ENCODE assay signal across 8 cellular contexts in the genomic region with DNA sequence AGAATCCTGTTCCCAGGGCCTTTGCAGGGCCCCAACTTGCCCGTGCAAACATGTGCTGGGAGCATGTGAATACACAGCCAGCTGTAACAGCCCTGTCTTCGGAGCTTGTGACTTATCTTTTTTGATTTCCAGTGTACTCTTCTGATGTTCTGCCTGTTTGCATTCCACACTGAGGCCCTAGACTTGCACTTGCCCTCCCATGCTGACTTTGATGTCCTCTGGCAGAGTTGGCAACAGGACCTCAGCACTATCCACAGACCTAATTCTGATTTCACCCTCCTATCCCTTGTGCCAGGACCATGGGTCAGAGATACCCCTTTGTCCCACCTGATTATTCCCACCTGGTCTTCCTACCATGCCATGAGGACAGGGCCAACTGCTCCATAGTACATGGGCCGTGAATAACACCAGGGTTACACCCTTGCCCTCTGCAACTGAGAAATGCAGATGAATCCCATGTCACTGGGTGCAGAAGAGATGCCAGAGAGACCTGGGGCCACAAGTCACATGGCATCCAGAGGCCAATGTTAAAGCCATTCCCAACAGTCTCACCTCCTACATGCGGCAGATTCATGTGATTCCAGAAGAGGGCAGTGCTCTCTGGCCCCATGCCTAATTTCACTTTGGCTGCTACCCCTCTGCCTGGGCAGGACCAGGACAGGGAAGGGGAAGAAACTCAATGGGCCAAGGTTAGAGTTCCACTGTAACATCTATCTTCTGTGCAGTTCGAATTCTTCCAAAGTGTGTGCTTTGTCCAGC. TPM values are rescaled to one million over a fixed set of nuclear protein-coding genes. Genes with fewer than 3 reads are reported as not detected.
DNase-seq lines count a peak whose midpoint lies in the region; ATAC-seq and TF ChIP-seq lines count a peak whose summit lies in the region.

No MANE protein-coding gene starts in this region.

- peak; percentile 10 for TF ChIP-seq CTCF in GM12865 (IDR thresholded peaks at IDR 0.05; ENCODE audit: insufficient read depth, low read depth, low read length, missing control alignments)
- TF ChIP-seq CTCF in fibroblast of villous mesenchyme (IDR thresholded peaks at IDR 0.05; ENCODE audit: insufficient read depth, low read depth, low read length), result peak; percentile 40
- peak; percentile 40 for TF ChIP-seq CTCF in retinal pigment epithelial cell (conservative IDR thresholded peaks at IDR 0.05; ENCODE audit: low read depth, low read length)

- ATAC-seq in GM21367 (IDR thresholded peaks at IDR 0.05; ENCODE audit: unreplicated experiment), result no peak
- ATAC-seq in HG02678 (IDR thresholded peaks at IDR 0.05; ENCODE audit: unreplicated experiment), result no peak

- DNase-seq in GM12865 (ENCODE audit: low read depth) (peak; percentile 20), OCI-M1 (lab: John Stamatoyannopoulos, UW) (peak; percentile 2), fibroblast of villous mesenchyme (ENCODE audit: low read depth) (peak; percentile 41), retinal pigment epithelial cell (ENCODE audit: low read depth) (peak; percentile 0), SIG-M5 treated with dmso at 0.1 percent for 504 hours (lab: John Stamatoyannopoulos, UW; ENCODE audit: unreplicated experiment) (no peak)
- DNase-seq in activated T-cell treated with anti-CD3 and anti-CD28 coated beads, Interleukin-2, amount 50 U/mL, for 1 hour, result no peak

- H3K4me3 ChIP-seq in GM12865 (ENCODE audit: low read depth, low read length) (no peak overlapping the region), fibroblast of villous mesenchyme (ENCODE audit: low read depth, low read length) (no peak overlapping the region), retinal pigment epithelial cell (ENCODE audit: low read length) (no peak overlapping the region)

RNA-seq across cellular contexts. Expression of gene SCRN1, which starts 43.0 kb away (rescaled TPM):
- 74.4 and 113 TPM in 2 replicates for total RNA-seq in fibroblast of villous mesenchyme

Comparison
In these comparisons a context has a peak if more than half of its experiments do, and no peak if none do; other contexts are left out.
1. DNase-seq: peak in GM12865 (single experiment), OCI-M1 (single experiment), fibroblast of villous mesenchyme (single experiment) and retinal pigment epithelial cell (single experiment); none in activated T-cell treated with anti-CD3 and anti-CD28 coated beads, Interleukin-2, amount 50 U/mL, for 1 hour (single experiment) and SIG-M5 treated with dmso at 0.1 percent for 504 hours (single experiment).
2. Peak in every context shown above with its lines, with median percentiles within 50 percentile points of each other: CTCF ChIP-seq.